ENCODE assay signal across 8 cellular contexts in the genomic region with DNA sequence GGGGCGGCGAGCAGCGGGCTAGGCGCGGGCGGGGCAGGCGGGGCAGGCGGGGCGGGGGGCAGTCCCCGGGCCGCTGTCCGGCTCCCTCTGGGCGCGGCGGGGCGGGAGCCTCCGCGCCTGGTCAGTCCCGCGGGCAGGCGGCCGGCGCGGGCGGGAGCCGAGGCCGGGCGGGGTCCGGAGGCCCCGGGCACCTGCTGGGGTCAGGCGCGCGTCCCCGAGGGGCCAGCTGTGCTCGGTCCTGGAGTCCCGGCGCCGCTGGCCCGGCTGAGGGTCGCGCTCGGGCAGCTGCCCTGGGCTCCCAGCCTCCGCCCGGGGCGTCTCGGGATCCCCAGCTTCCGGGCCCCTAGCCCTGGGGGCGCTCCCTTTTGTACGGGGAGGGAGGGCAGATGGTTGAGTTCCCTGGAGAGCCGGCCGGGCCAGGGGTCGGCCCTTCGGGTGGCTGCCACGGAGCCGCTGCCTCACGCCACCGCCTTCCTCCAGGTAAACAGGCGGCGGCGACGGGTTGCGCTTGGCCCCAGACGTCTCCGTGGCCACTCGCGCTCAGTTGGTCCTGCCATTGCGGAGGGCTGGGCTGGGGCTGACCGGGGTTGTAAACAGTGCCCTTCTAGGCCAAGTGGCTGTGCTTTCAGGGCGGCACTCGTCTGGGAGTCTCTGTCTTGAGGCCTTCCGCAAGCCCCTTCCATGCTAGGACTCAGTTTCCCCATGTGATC. TPM values are rescaled to one million over a fixed set of nuclear protein-coding genes. Genes with fewer than 3 reads are reported as not detected.
DNase-seq lines count a peak whose midpoint lies in the region; ATAC-seq and TF ChIP-seq lines count a peak whose summit lies in the region.

No MANE protein-coding gene starts in this region.

- ATAC-seq in GM19455 (IDR thresholded peaks at IDR 0.05; ENCODE audit: unreplicated experiment): peak; percentile 26
- peak; percentile 13 for ATAC-seq in HG03469 (IDR thresholded peaks at IDR 0.05; ENCODE audit: unreplicated experiment)
- ATAC-seq in natural killer cell treated with Interleukin-12 subunit alpha and Interleukin-12 subunit beta and Interleukin-15 and Interleukin-18, amount 100 ng/mL, for 72 hours: peak; percentile 12 to 55
- no peak for ATAC-seq in GM18520 (IDR thresholded peaks at IDR 0.05; ENCODE audit: unreplicated experiment)

- H3K9me3 Mint-ChIP-seq in natural killer cell treated with Interleukin-12 subunit alpha and Interleukin-12 subunit beta and Interleukin-15 and Interleukin-18, amount 100 ng/mL, for 72 hours: no peaks in the 10 kb centered on the region

- peak overlapping the region; percentile 88 for H3K4me3 Mint-ChIP-seq in natural killer cell treated with Interleukin-12 subunit alpha and Interleukin-12 subunit beta and Interleukin-15 and Interleukin-18, amount 100 ng/mL, for 72 hours

- peak overlapping the region; percentile 65 to 74 for H3K27ac Mint-ChIP-seq in natural killer cell treated with Interleukin-12 subunit alpha and Interleukin-12 subunit beta and Interleukin-15 and Interleukin-18, amount 100 ng/mL, for 72 hours

- DNase-seq in activated CD4-positive, CD25-positive, alpha-beta regulatory T cell treated with anti-CD3 and anti-CD28 coated beads, Interleukin-2, amount 50 U/mL, for 72 hours: peak; percentile 45
- no peak for DNase-seq in epithelial cell of proximal tubule (ENCODE audit: low read depth)
- DNase-seq in natural killer cell treated with Interleukin-12 subunit alpha and Interleukin-12 subunit beta and Interleukin-15 and Interleukin-18, amount 100 ng/mL, for 72 hours (ENCODE audit: low spot score): no peak
- no peak for DNase-seq in NCI-H510A treated with DMSO at 0.1 percent for 48 hours (lab: John Stamatoyannopoulos, UW)

- H3K27me3 Mint-ChIP-seq in natural killer cell treated with Interleukin-12 subunit alpha and Interleukin-12 subunit beta and Interleukin-15 and Interleukin-18, amount 100 ng/mL, for 72 hours: peaks cover 5 to 8% of the 10 kb centered on the region in 2 donors

- H3K4me3 ChIP-seq in epithelial cell of proximal tubule (ENCODE audit: low read depth, low read length): peak overlapping the region; percentile 84

- H3K27ac ChIP-seq in C4-2B: peak overlapping the region; percentile 90

- peaks cover 8% of the 10 kb centered on the region for H3K36me3 Mint-ChIP-seq in natural killer cell treated with Interleukin-12 subunit alpha and Interleukin-12 subunit beta and Interleukin-15 and Interleukin-18, amount 100 ng/mL, for 72 hours

- no peak for TF ChIP-seq CTCF in C4-2B (conservative IDR thresholded peaks at IDR 0.05)
- TF ChIP-seq CTCF in epithelial cell of proximal tubule (conservative IDR thresholded peaks at IDR 0.05; ENCODE audit: low read depth, low read length): no peak

- H3K4me1 Mint-ChIP-seq in natural killer cell treated with Interleukin-12 subunit alpha and Interleukin-12 subunit beta and Interleukin-15 and Interleukin-18, amount 100 ng/mL, for 72 hours (ENCODE audit: low read depth in 2 of 2): peaks cover 23 to 26% of the 10 kb centered on the region in 2 donors

RNA-seq across cellular contexts. Expression of gene ZBTB34, which starts 0.5 kb away (rescaled TPM):
- total RNA-seq in epithelial cell of proximal tubule: 3.6 and 6.5 TPM in 2 replicates
- total RNA-seq in natural killer cell treated with Interleukin-12 subunit alpha and Interleukin-12 subunit beta and Interleukin-15 and Interleukin-18, amount 100 ng/mL, for 72 hours: 10 to 100 TPM in 1 of 2 donors, 1 to 10 TPM in 1; 7.6 to 11.9 TPM

RNA-seq across cellular contexts. Expression of gene RALGPS1, which starts 53.7 kb away (rescaled TPM):
- total RNA-seq in epithelial cell of proximal tubule: 2.6 and 4.0 TPM in 2 replicates
- total RNA-seq in natural killer cell treated with Interleukin-12 subunit alpha and Interleukin-12 subunit beta and Interleukin-15 and Interleukin-18, amount 100 ng/mL, for 72 hours: 1 to 10 TPM; 4.4 to 7.0 TPM

RNA-seq across cellular contexts. Expression of gene ZBTB43, which starts 56.1 kb away (rescaled TPM):
- 4.3 TPM in 2 replicates for total RNA-seq in epithelial cell of proximal tubule
- total RNA-seq in natural killer cell treated with Interleukin-12 subunit alpha and Interleukin-12 subunit beta and Interleukin-15 and Interleukin-18, amount 100 ng/mL, for 72 hours: 10 to 100 TPM; 25.0 to 42.1 TPM
